18 cellular contexts compared by ENCODE assay signal in genomic region chr10:6469661-6470060, GRCh38.
DNase-seq lines count a peak whose midpoint lies in the region; ATAC-seq, FAIRE-seq and TF ChIP-seq lines count a peak whose summit lies in the region.
"Had no signal": no experiment of that assay in that cellular context is flagged by ENCODE, and none has a peak within 500 bp of the region (broad histone marks: within the 10 kb centered on the region; RNA-seq: fewer than 3 reads in every experiment).

No MANE protein-coding gene starts in this region.

- H3K4me1 Mint-ChIP-seq in T-helper 2 cell treated with Interferon-gamma antibody and Interleukin-4, amounts not matched to agents 5 μg/mL and 100 μg/mL, for 36 hours (ENCODE audit: low read depth), result peaks cover 57% of the 10 kb centered on the region
- peaks cover 54% of the 10 kb centered on the region for H3K4me1 Mint-ChIP-seq in CD4-positive, alpha-beta T cell (ENCODE audit: low read depth)
- peaks cover 33% of the 10 kb centered on the region for H3K4me1 Mint-ChIP-seq in nephron

- no peak overlapping the region for H2AFZ ChIP-seq in K562 (ENCODE audit: low read depth, low read length)

- H3K27ac ChIP-seq in CD4-positive, alpha-beta T cell (ENCODE audit: low read depth, low read length), result no peak overlapping the region
- no peak overlapping the region for H3K27ac ChIP-seq in K562 (ENCODE audit: extremely low read depth, low read depth, low read length)
- no peak overlapping the region for H3K27ac ChIP-seq in SJCRH30
- no peak overlapping the region for H3K27ac ChIP-seq in body of pancreas
- H3K27ac ChIP-seq: 22Rv1, BLaER1, HL-60 had no signal

- H3K27me3 ChIP-seq in CD4-positive, alpha-beta T cell (ENCODE audit: control insufficient read depth, insufficient read depth, low read length), result no peaks in the 10 kb centered on the region
- H3K27me3 ChIP-seq in K562 (ENCODE audit: control insufficient read depth in 2 of 2, insufficient read depth in 2 of 2, low read length in 2 of 2) (no peaks in the 10 kb centered on the region), SJCRH30 (no peaks in the 10 kb centered on the region), body of pancreas (no peaks in the 10 kb centered on the region)
- H3K27me3 ChIP-seq: BLaER1 had no signal

- no peaks in the 10 kb centered on the region for H3K9me3 ChIP-seq in CD4-positive, alpha-beta T cell (ENCODE audit: control insufficient read depth, low read length)
- H3K9me3 ChIP-seq in K562 (replicated peaks; ENCODE audit: control insufficient read depth, insufficient read depth, low read depth, low read length) (no peaks in the 10 kb centered on the region), SJCRH30 (replicated peaks) (no peaks in the 10 kb centered on the region), body of pancreas (no peaks in the 10 kb centered on the region)

- H3K27me3 Mint-ChIP-seq in T-helper 2 cell treated with Interferon-gamma antibody and Interleukin-4, amounts not matched to agents 5 μg/mL and 100 μg/mL, for 36 hours (ENCODE audit: low read depth), result no peaks in the 10 kb centered on the region
- no peaks in the 10 kb centered on the region for H3K27me3 Mint-ChIP-seq in CD4-positive, alpha-beta T cell
- no peaks in the 10 kb centered on the region for H3K27me3 Mint-ChIP-seq in nephron (ENCODE audit: low read depth)

- DNase-seq in T-helper 2 cell treated with Interferon-gamma antibody and Interleukin-4, amounts not matched to agents 5 μg/mL and 100 μg/mL, for 36 hours (ENCODE audit: low spot score), result no peak
- DNase-seq in T-helper 2 cell (no peak), K562 (ENCODE audit: extremely low read depth in 1 of 4, low spot score in 3 of 4) (no peak), A172 (ENCODE audit: low spot score) (no peak), SJCRH30 (no peak), body of pancreas (no peak)
- no peak for DNase-seq in CD4-positive, alpha-beta T cell
- DNase-seq: AML-193, Calu3, DMS 273 treated with DMSO at 0.1 percent for 48 hours, GOT3, H9, HFFc6 had no signal

- H3K36me3 Mint-ChIP-seq in T-helper 2 cell treated with Interferon-gamma antibody and Interleukin-4, amounts not matched to agents 5 μg/mL and 100 μg/mL, for 36 hours (ENCODE audit: low read depth), result peaks cover 77% of the 10 kb centered on the region
- H3K36me3 Mint-ChIP-seq in CD4-positive, alpha-beta T cell (ENCODE audit: low read depth), result peaks cover 95% of the 10 kb centered on the region
- peaks cover 9% of the 10 kb centered on the region for H3K36me3 Mint-ChIP-seq in nephron (ENCODE audit: low read depth)

- no peak for TF ChIP-seq POLR2A in K562 (conservative IDR thresholded peaks at IDR 0.05)
- no peak for TF ChIP-seq POLR2A in body of pancreas (IDR thresholded peaks at IDR 0.05)

- no peak for TF ChIP-seq RAD21 in K562 (CRISPR knock-in tag; conservative IDR thresholded peaks at IDR 0.05 in 1 of 2, IDR thresholded peaks at IDR 0.05 in 1 of 2)

- POLR2A ChIA-PET in CD4-positive, alpha-beta T cell (lab: Charles Lee), result no interaction called here
- POLR2A ChIA-PET in K562 (lab: Yijun Ruan, JAX), result no interaction called here

- no peak overlapping the region for H3K4me2 ChIP-seq in K562 (ENCODE audit: insufficient read depth, low read length)
- H3K4me2 ChIP-seq: BLaER1 had no signal

- BruUV-seq in K562 (replicated peaks; lab: Mats Ljungman, UMichigan), result no TSS peak

- H3K9ac ChIP-seq in K562 (ENCODE audit: insufficient read depth in 1 of 2, low read depth in 2 of 2, low read length in 2 of 2), result no peak overlapping the region
- H3K9ac ChIP-seq: BLaER1 had no signal

- H3K4me1 ChIP-seq in K562 (replicated peaks in 1 of 2; ENCODE audit: control insufficient read depth in 2 of 2, insufficient read depth in 2 of 2, low read length in 2 of 2) (peaks cover 12 to 38% of the 10 kb centered on the region in 2 experiments), SJCRH30 (no peaks in the 10 kb centered on the region), body of pancreas (no peaks in the 10 kb centered on the region)

- TF ChIP-seq EP300 in K562 (IDR thresholded peaks at IDR 0.05; ENCODE audit: low read length), result no peak

- H3K79me2 ChIP-seq in K562 (ENCODE audit: control insufficient read depth, insufficient read depth, low read length), result no peaks in the 10 kb centered on the region

- CTCF ChIA-PET in CD4-positive, alpha-beta T cell (lab: Charles Lee), result interaction anchor here (1.3 kb wide), 1 partner anchor 131 kb away, joined by 5 read pairs; no protein-coding TSS in a partner anchor
- CTCF ChIA-PET in K562 (lab: Yijun Ruan, JAX; ENCODE audit: low intra/inter-chr PET ratio), result no interaction called here

- H3K36me3 ChIP-seq in K562 (ENCODE audit: control insufficient read depth, insufficient read depth, low read length) (no peaks in the 10 kb centered on the region; the same call in 1 of the 3 replicates), SJCRH30 (no peaks in the 10 kb centered on the region), body of pancreas (replicated peaks in 1 of 2; ENCODE audit: insufficient read depth in 1 of 2, low read depth in 2 of 2) (no peaks in the 10 kb centered on the region)

- no peaks in the 10 kb centered on the region for H3K9me1 ChIP-seq in K562 (ENCODE audit: control insufficient read depth, insufficient read depth, low read length)

- intact Hi-C loops in CD4-positive, alpha-beta T cell (cut with DNase I, micrococcal nuclease), result loop anchor here in 1 of 2 experiments (5.0 kb wide), 1 partner anchor 198 kb away; no protein-coding TSS in a partner anchor
- intact Hi-C loops in K562 (cut with micrococcal nuclease), result loop anchor here (5.0 kb wide), 1 partner anchor 113 kb away; the partner anchor contains the start of gene PRKCQ
- intact Hi-C loops in body of pancreas (cut with DNase I), result no loop called here

- H3K9me3 Mint-ChIP-seq in T-helper 2 cell treated with Interferon-gamma antibody and Interleukin-4, amounts not matched to agents 5 μg/mL and 100 μg/mL, for 36 hours, result peaks cover 6% of the 10 kb centered on the region
- H3K9me3 Mint-ChIP-seq in CD4-positive, alpha-beta T cell, result no peaks in the 10 kb centered on the region
- no peaks in the 10 kb centered on the region for H3K9me3 Mint-ChIP-seq in nephron
- H3K9me3 Mint-ChIP-seq: H9, HFFc6 had no signal

- peak overlapping the region; percentile 2 for H3K27ac Mint-ChIP-seq in T-helper 2 cell treated with Interferon-gamma antibody and Interleukin-4, amounts not matched to agents 5 μg/mL and 100 μg/mL, for 36 hours
- H3K27ac Mint-ChIP-seq in CD4-positive, alpha-beta T cell, result peak overlapping the region; percentile 61
- H3K27ac Mint-ChIP-seq in nephron, result peak overlapping the region in 2 of 3 experiments; percentile 4 to 98
- H3K27ac Mint-ChIP-seq: H9, HFFc6 had no signal

- H3K4me3 ChIP-seq in K562, result no peak overlapping the region
- H3K4me3 ChIP-seq in SJCRH30, result no peak overlapping the region
- H3K4me3 ChIP-seq in body of pancreas, result no peak overlapping the region
- H3K4me3 ChIP-seq: BLaER1 had no signal

- FAIRE-seq in K562 (lab: Jason Lieb, UNC), result no peak
- FAIRE-seq: GM12891 had no signal

- no peaks in the 10 kb centered on the region for H4K20me1 ChIP-seq in K562 (replicated peaks; ENCODE audit: control insufficient read depth, insufficient read depth, low read length)
- H4K20me1 ChIP-seq: BLaER1 had no signal

- no peak overlapping the region for H3K4me3 Mint-ChIP-seq in T-helper 2 cell treated with Interferon-gamma antibody and Interleukin-4, amounts not matched to agents 5 μg/mL and 100 μg/mL, for 36 hours
- no peak overlapping the region for H3K4me3 Mint-ChIP-seq in CD4-positive, alpha-beta T cell
- no peak overlapping the region for H3K4me3 Mint-ChIP-seq in nephron
- H3K4me3 Mint-ChIP-seq: H9, HFFc6 had no signal

- no peak for TF ChIP-seq CTCF in CD4-positive, alpha-beta T cell (IDR thresholded peaks at IDR 0.05)
- TF ChIP-seq CTCF in K562 (IDR thresholded peaks at IDR 0.05 in 2 of 3, conservative IDR thresholded peaks at IDR 0.05 in 1 of 3; ENCODE audit: insufficient read depth in 2 of 3, low read depth in 1 of 3, low read length in 3 of 3) (no peak), nephron (IDR thresholded peaks at IDR 0.05; ENCODE audit: unreplicated experiment in 3 of 3) (no peak), body of pancreas (IDR thresholded peaks at IDR 0.05) (no peak)

- no peak for ATAC-seq in CD4-positive, alpha-beta T cell (ENCODE audit: poor library complexity)
- ATAC-seq in K562, result no peak
- no peak for ATAC-seq in body of pancreas

- in situ Hi-C loops in K562 (cut with MboI), result no loop called here

TF ChIP-seq in K562, 482 proteins besides CTCF, POLR2A, EP300 and RAD21 (continues in another document):
- TF ChIP-seq ZNF146 (CRISPR knock-in tag; IDR thresholded peaks at IDR 0.05; ENCODE audit: unreplicated experiment), result peak; percentile 91
- no peak for TF ChIP-seq SNAPC5 (CRISPR knock-in tag; IDR thresholded peaks at IDR 0.05)
- no peak for TF ChIP-seq SMARCA4 (IDR thresholded peaks at IDR 0.05)
- TF ChIP-seq XRCC3 (IDR thresholded peaks at IDR 0.05), result no peak
- 0 out of 4 replicates have a peak, but pooled peaks of 1 of the 2 experiments have one; percentile 24 for TF ChIP-seq KDM1A (IDR thresholded peaks at IDR 0.05)
- TF ChIP-seq KDM2B (CRISPR knock-in tag; IDR thresholded peaks at IDR 0.05), result no peak
- peak; percentile 35; the same call in 1 of the 2 replicates for TF ChIP-seq BCOR (IDR thresholded peaks at IDR 0.05)
- TF ChIP-seq RBM25 (IDR thresholded peaks at IDR 0.05; ENCODE audit: low read depth, low read length, severe bottlenecking), result peak; percentile 81

Comparison
In these comparisons a context has a peak if more than half of its experiments do, and no peak if none do; other contexts are left out.
1. H3K27ac Mint-ChIP-seq: peak in every context shown above with its lines; median percentile 61 in CD4-positive, alpha-beta T cell; 51 in nephron; 2 in T-helper 2 cell treated with Interferon-gamma antibody and Interleukin-4, amounts not matched to agents 5 μg/mL and 100 μg/mL, for 36 hours.